In the genomic region with DNA sequence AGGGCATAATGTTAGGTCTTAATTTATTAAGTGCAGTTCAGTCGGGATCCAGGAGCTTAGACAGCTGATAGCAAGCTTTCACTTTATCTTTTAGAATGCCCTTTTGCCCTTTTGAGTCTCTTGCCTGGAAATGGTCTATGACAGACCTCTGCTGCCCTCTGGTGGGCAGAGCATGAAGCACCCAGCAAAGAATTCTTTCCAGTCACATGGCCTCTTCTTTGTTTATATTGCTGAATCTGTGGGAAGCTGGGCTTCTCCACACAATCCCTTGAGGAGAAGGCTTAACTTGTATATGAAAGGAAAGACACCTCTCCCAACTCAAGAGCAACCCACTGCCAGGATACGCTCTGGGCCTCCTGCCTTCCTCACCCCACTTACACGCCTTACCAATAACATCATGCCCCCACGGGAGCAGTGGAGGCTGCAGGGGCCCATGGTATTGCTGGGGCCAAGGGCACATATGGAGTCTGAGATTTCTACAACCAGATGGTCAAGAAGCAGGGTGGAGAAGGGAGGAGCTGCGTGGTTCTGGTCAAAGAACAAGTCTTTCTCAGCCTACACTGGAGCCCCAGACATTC, we compare ENCODE assay signal across 8 cellular contexts. TPM values are rescaled to one million over a fixed set of nuclear protein-coding genes. Genes with fewer than 3 reads are reported as not detected.
DNase-seq lines count a peak whose midpoint lies in the region; ATAC-seq and TF ChIP-seq lines count a peak whose summit lies in the region.

No MANE protein-coding gene starts in this region.

- H3K79me2 ChIP-seq in DOHH2 (ENCODE audit: control insufficient read depth, low read length): no peaks in the 10 kb centered on the region

- TF ChIP-seq EP300 in stomach (IDR thresholded peaks at IDR 0.05): peak; percentile 9

- POLR2A ChIA-PET in RWPE1 (lab: Yijun Ruan, JAX; ENCODE audit: low non-redundant PET): interaction anchor here (0.5 to 1.2 kb wide), 3 partner anchors 223 to 600 kb away, joined by 3 to 5 read pairs (median 4); no protein-coding TSS in a partner anchor

- peak; percentile 97 for TF ChIP-seq CTCF in DOHH2 (IDR thresholded peaks at IDR 0.05; ENCODE audit: low read depth, low read length, poor library complexity, severe bottlenecking)
- peak; percentile 93 for TF ChIP-seq CTCF in LNCaP clone FGC (IDR thresholded peaks at IDR 0.05; ENCODE audit: control insufficient read depth, extremely low read depth, insufficient read depth)
- TF ChIP-seq CTCF in RWPE1 (conservative IDR thresholded peaks at IDR 0.05; ENCODE audit: low read depth): peak; percentile 99
- peak; percentile 97 for TF ChIP-seq CTCF in foreskin keratinocyte (conservative IDR thresholded peaks at IDR 0.05)
- TF ChIP-seq CTCF in neutrophil (IDR thresholded peaks at IDR 0.05): peak; percentile 90
- peak in 6 of 7 experiments; percentile 55 to 98 (median 96) for TF ChIP-seq CTCF in stomach (IDR thresholded peaks at IDR 0.05)

- H3K9me2 ChIP-seq in DOHH2 (replicated peaks; ENCODE audit: control insufficient read depth, low read length): no peaks in the 10 kb centered on the region

- no peak for TF ChIP-seq POLR2A in stomach (IDR thresholded peaks at IDR 0.05)

- intact Hi-C loops in stomach (cut with DNase I; ENCODE audit: low total_unique reads): loop anchor here (5.0 to 10.0 kb wide), 2 partner anchors 326 to 454 kb away; no protein-coding TSS in a partner anchor

- no peak overlapping the region for H3K4me3 ChIP-seq in DOHH2 (ENCODE audit: low read length)
- H3K4me3 ChIP-seq in LNCaP clone FGC (ENCODE audit: low read depth, low read length): no peak overlapping the region
- H3K4me3 ChIP-seq in neutrophil (ENCODE audit: low read depth in 1 of 2, low read length in 1 of 2): no peak overlapping the region
- no peak overlapping the region for H3K4me3 ChIP-seq in stomach

- peak; percentile 54 for ATAC-seq in foreskin keratinocyte
- ATAC-seq in GM21367 (IDR thresholded peaks at IDR 0.05; ENCODE audit: unreplicated experiment): no peak

- H3K4me2 ChIP-seq in DOHH2 (ENCODE audit: low read length): no peak overlapping the region

- no peaks in the 10 kb centered on the region for H3K9me3 ChIP-seq in DOHH2 (ENCODE audit: control insufficient read depth, insufficient read depth, low read length)
- H3K9me3 ChIP-seq in neutrophil: no peaks in the 10 kb centered on the region
- no peaks in the 10 kb centered on the region for H3K9me3 ChIP-seq in stomach

- H4K20me1 ChIP-seq in DOHH2 (ENCODE audit: control insufficient read depth, insufficient read depth, low read depth, low read length): no peaks in the 10 kb centered on the region

- no peaks in the 10 kb centered on the region for H3K36me3 ChIP-seq in DOHH2 (ENCODE audit: control insufficient read depth, low read length)
- no peaks in the 10 kb centered on the region for H3K36me3 ChIP-seq in neutrophil
- no peaks in the 10 kb centered on the region for H3K36me3 ChIP-seq in stomach

- 21 to 34% (median 25%) methylated on average over 5 of the region's 5 CpGs for WGBS in stomach, 5 donors

- H3F3A ChIP-seq in DOHH2 (ENCODE audit: control insufficient read depth, insufficient read depth): no peaks in the 10 kb centered on the region

- CTCF ChIA-PET in RWPE1 (lab: Yijun Ruan, JAX): interaction anchor here (0.5 to 3.2 kb wide), 107 partner anchors 9 to 1447 kb away, joined by 3 to 37 read pairs (median 4); partner anchors contain the start of genes DBNDD2, EPPIN, MATN4 and PIGT

- H3K27me3 ChIP-seq in DOHH2 (ENCODE audit: control insufficient read depth, low read length) (peaks cover 23% of the 10 kb centered on the region), foreskin keratinocyte (no peaks in the 10 kb centered on the region), neutrophil (peaks cover 3% of the 10 kb centered on the region), stomach (no peaks in the 10 kb centered on the region)

- H3K4me1 ChIP-seq in DOHH2 (ENCODE audit: control insufficient read depth, low read length): no peaks in the 10 kb centered on the region
- no peaks in the 10 kb centered on the region for H3K4me1 ChIP-seq in foreskin keratinocyte
- H3K4me1 ChIP-seq in neutrophil (ENCODE audit: control insufficient read depth in 1 of 2, insufficient read depth in 1 of 2, low read depth in 1 of 2, low read length in 1 of 2): no peaks in the 10 kb centered on the region
- peaks cover 10 to 17% (median 11%) of the 10 kb centered on the region in 4 donors for H3K4me1 ChIP-seq in stomach

- H3K27ac ChIP-seq in DOHH2 (ENCODE audit: low read depth, low read length) (no peak overlapping the region), RWPE1 (no peak overlapping the region), foreskin keratinocyte (no peak overlapping the region), neutrophil (no peak overlapping the region), stomach (peak overlapping the region in 3 of 5 donors; percentile 21 to 69 (median 64))

- DNase-seq in LNCaP clone FGC (ENCODE audit: low read depth): peak; percentile 59
- peak; percentile 81 for DNase-seq in RWPE1 (ENCODE audit: low spot score)
- peak; percentile 64 to 66 for DNase-seq in activated T-helper 1 cell treated with anti-CD3 and anti-CD28 coated beads, Interleukin-2, amount 50 U/mL, for 16 hours (ENCODE audit: low read depth in 1 of 2, low spot score in 1 of 2)
- DNase-seq in foreskin keratinocyte: peak in 1 of 2 donors; percentile 53
- DNase-seq in stomach: peak; percentile 89

RNA-seq across cellular contexts. Expression of gene WFDC3, which starts 20.4 kb away (rescaled TPM):
- 0.67 and 1.4 TPM in 2 replicates for total RNA-seq in foreskin keratinocyte
- 1.0 and 2.3 TPM in 2 replicates for polyA plus RNA-seq in foreskin keratinocyte
- 1 to 10 TPM in 1 of 5 donors, not detected in 4; 2.8 TPM for total RNA-seq in stomach
- polyA plus RNA-seq in stomach: 10 to 100 TPM in 1 of 3 donors, 1 to 10 TPM in 2; 1.7 to 18.8 (median 9.2) TPM

RNA-seq across cellular contexts. Expression of gene DNTTIP1, which starts 20.5 kb away (rescaled TPM):
- total RNA-seq in foreskin keratinocyte (31.0 and 36.3 TPM in 2 replicates), stomach (10 to 100 TPM in 4 of 5 donors, 1 to 10 TPM in 1; 9.6 to 76.8 (median 34.1) TPM)
- polyA plus RNA-seq in foreskin keratinocyte (52.3 and 52.4 TPM in 2 replicates), stomach (10 to 100 TPM; 27.2 to 56.8 (median 43.0) TPM)

RNA-seq across cellular contexts. Expression of gene UBE2C, which starts 41.2 kb away (rescaled TPM):
- total RNA-seq in foreskin keratinocyte (148 and 198 TPM in 2 replicates), stomach (10 to 100 TPM in 4 of 5 donors, not detected in 1; 10.5 to 37.5 (median 13.4) TPM)
- polyA plus RNA-seq in foreskin keratinocyte (186 and 264 TPM in 2 replicates), stomach (10 to 100 TPM; 13.1 to 72.2 (median 39.0) TPM)

RNA-seq across cellular contexts. Expression of gene SPINT4, which starts 49.1 kb away (rescaled TPM):
- total RNA-seq in foreskin keratinocyte (not detected in 2 replicates), stomach (not detected)
- polyA plus RNA-seq in foreskin keratinocyte (not detected in 2 replicates), stomach (not detected)

RNA-seq across cellular contexts. Expression of gene TNNC2, which starts 55.8 kb away (rescaled TPM):
- total RNA-seq in foreskin keratinocyte: not detected in 2 replicates
- 0.10 TPM in 1 of 2 replicates, not detected in the other for polyA plus RNA-seq in foreskin keratinocyte
- total RNA-seq in stomach: 1 to 10 TPM in 1 of 5 donors, not detected in 4; 4.9 TPM
- polyA plus RNA-seq in stomach: 10 to 100 TPM in 1 of 3 donors, 1 to 10 TPM in 1, not detected in 1; 3.0 to 12.4 TPM

Comparison
In these comparisons a context has a peak if more than half of its experiments do, and no peak if none do; other contexts are left out.
1. H3K27ac ChIP-seq: peak in stomach (3 of 5); none in DOHH2 (single experiment), RWPE1 (single experiment), foreskin keratinocyte (single experiment) and neutrophil (single experiment).
2. Peak in every context shown above with its lines, with median percentiles within 50 percentile points of each other: CTCF ChIP-seq.